9 cellular contexts compared by ENCODE assay signal in the genomic region with DNA sequence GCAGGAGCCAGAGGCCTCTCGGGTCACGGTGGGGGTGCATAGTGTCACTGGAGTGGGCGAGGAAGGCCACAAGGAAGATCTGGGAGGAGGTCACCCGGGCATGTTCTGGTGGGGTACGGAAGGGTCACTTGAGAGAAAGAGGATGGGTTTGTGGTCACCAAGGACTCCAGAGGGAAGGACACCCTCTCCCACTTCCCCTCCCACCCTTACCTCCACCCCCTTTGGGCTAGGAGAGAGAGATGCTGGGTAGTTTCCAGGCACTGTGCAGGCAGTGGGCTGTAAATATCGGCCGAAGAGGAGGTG. TPM values are rescaled to one million over a fixed set of nuclear protein-coding genes. Genes with fewer than 3 reads are reported as not detected.
DNase-seq lines count a peak whose midpoint lies in the region; FAIRE-seq and TF ChIP-seq lines count a peak whose summit lies in the region.
"Had no signal": no experiment of that assay in that cellular context is flagged by ENCODE, and none has a peak within 500 bp of the region (broad histone marks: within the 10 kb centered on the region; RNA-seq: fewer than 3 reads in every experiment).

No MANE protein-coding gene starts in this region.

- H3K36me3 Mint-ChIP-seq in Calu3 (ENCODE audit: insufficient read depth, unreplicated experiment), result no peaks in the 10 kb centered on the region

- DNase-seq in Calu3, result no peak
- no peak for DNase-seq in foreskin fibroblast
- no peak for DNase-seq in prostate gland (ENCODE audit: low spot score)
- DNase-seq in HTR-8/SVneo (ENCODE audit: insufficient read length, low spot score), result no peak
- no peak for DNase-seq in GM03348 (ENCODE audit: low spot score)
- DNase-seq in NCI-H1048 (lab: John Stamatoyannopoulos, UW), result no peak
- no peak for DNase-seq in GM12892 (ENCODE audit: insufficient read length)
- DNase-seq: activated CD4-positive, alpha-beta T cell treated with anti-CD3 and anti-CD28 coated beads for 4 hours had no signal

- FAIRE-seq in HTR-8/SVneo (lab: Jason Lieb, UNC), result no peak
- no peak for FAIRE-seq in GM12892 (lab: Jason Lieb, UNC)

- no peaks in the 10 kb centered on the region for H3K9me3 Mint-ChIP-seq in Calu3 (ENCODE audit: low read depth, unreplicated experiment)

- peaks cover 9% of the 10 kb centered on the region for H3K4me1 Mint-ChIP-seq in Calu3 (ENCODE audit: low read depth, unreplicated experiment)

- H3K27me3 Mint-ChIP-seq in Calu3 (ENCODE audit: unreplicated experiment), result peaks cover 40% of the 10 kb centered on the region

- H3K4me3 ChIP-seq in foreskin fibroblast (ENCODE audit: low read depth in 1 of 2, low read length in 2 of 2), result peak overlapping the region; percentile 66 to 70
- H3K4me3 ChIP-seq in prostate gland, result peak overlapping the region; percentile 73

- CTCF ChIA-PET in Calu3 (lab: Charles Lee), result no interaction called here

- TF ChIP-seq CTCF in Calu3 (IDR thresholded peaks at IDR 0.05; ENCODE audit: unreplicated experiment) (no peak), VCaP (conservative IDR thresholded peaks at IDR 0.05) (no peak), foreskin fibroblast (IDR thresholded peaks at IDR 0.05; ENCODE audit: low read depth, low read length) (no peak), prostate gland (IDR thresholded peaks at IDR 0.05) (no peak)

- H3K4me1 ChIP-seq in prostate gland (replicated peaks), result no peaks in the 10 kb centered on the region

- H3K36me3 ChIP-seq in prostate gland, result no peaks in the 10 kb centered on the region

- intact Hi-C loops in Calu3 (cut with micrococcal nuclease; ENCODE audit: unreplicated experiment) (no loop called here), prostate gland (cut with DNase I) (no loop called here)

- BruUV-seq in Calu3 (replicated peaks; lab: Mats Ljungman, UMichigan), result no TSS peak

- WGBS in prostate gland, result 68% methylated on average over 7 of the region's 7 CpGs

- H3K27me3 ChIP-seq in prostate gland (replicated peaks; ENCODE audit: insufficient read depth), result no peaks in the 10 kb centered on the region

- H3K9me3 ChIP-seq in prostate gland, result no peaks in the 10 kb centered on the region

- H3K27ac Mint-ChIP-seq in Calu3 (ENCODE audit: unreplicated experiment), result peak overlapping the region; percentile 58

- TF ChIP-seq POLR2A in prostate gland (IDR thresholded peaks at IDR 0.05) (no peak), GM12892 (IDR thresholded peaks at IDR 0.05; ENCODE audit: low read depth, low read length) (no peak)

- H3K27ac ChIP-seq in VCaP (peak overlapping the region; percentile 66), prostate gland (no peak overlapping the region)

- peak overlapping the region; percentile 64 for H3K4me3 Mint-ChIP-seq in Calu3 (ENCODE audit: low read depth, unreplicated experiment)

RNA-seq across cellular contexts. Expression of a gene that starts 0.7 kb away (rescaled TPM):
- total RNA-seq in Calu3 (2022) (1.3 and 1.5 TPM in 2 replicates), prostate gland (10 to 100 TPM in 1 of 2 donors, 1 to 10 TPM in 1; 9.5 to 13.2 TPM)
- polyA plus RNA-seq in GM12892 (2012; ENCODE audit: missing spikeins), result 0.25 TPM

RNA-seq across cellular contexts. Expression of a gene that starts 14.9 kb away (rescaled TPM):
- total RNA-seq in Calu3 (2022) (9.0 and 9.6 TPM in 2 replicates), prostate gland (10 to 100 TPM; 12.0 to 12.3 TPM)
- polyA plus RNA-seq in GM12892 (2012; ENCODE audit: missing spikeins), result 4.7 TPM

RNA-seq across cellular contexts. Expression of a gene that starts 25.1 kb away (rescaled TPM):
- total RNA-seq in Calu3 (2022), result 4.3 and 4.5 TPM in 2 replicates
- total RNA-seq in prostate gland, result 10 to 100 TPM in 1 of 2 donors, 1 to 10 TPM in 1; 3.0 to 29.4 TPM
- polyA plus RNA-seq in GM12892 (2012; ENCODE audit: missing spikeins), result 4.3 TPM

RNA-seq across cellular contexts. Expression of a gene that starts 30.8 kb away (rescaled TPM):
- total RNA-seq in Calu3 (2022) (not detected in 2 replicates), prostate gland (1 to 10 TPM in 1 of 2 donors, not detected in 1; 1.2 TPM)
- 0.47 TPM for polyA plus RNA-seq in GM12892 (2012; ENCODE audit: missing spikeins)

RNA-seq across cellular contexts. Expression of a gene that starts 39.6 kb away (rescaled TPM):
- 6.3 and 6.5 TPM in 2 replicates for total RNA-seq in Calu3 (2022)
- total RNA-seq in prostate gland, result 1 to 10 TPM; 5.1 to 5.4 TPM
- polyA plus RNA-seq in GM12892 (2012; ENCODE audit: missing spikeins), result 6.1 TPM
